Comparison of ENCODE assay signal across 15 cellular contexts in genomic region chr10:124248056-124248455, GRCh38.
"Had no signal": no experiment of that assay in that cellular context is flagged by ENCODE, and none has a peak within 500 bp of the region (broad histone marks: within the 10 kb centered on the region; RNA-seq: fewer than 3 reads in every experiment).

No MANE protein-coding gene starts in this region.

- H3K27me3 ChIP-seq: hepatocyte, neural progenitor cell, pancreas, upper lobe of left lung, vagina had no signal

- H3K27ac ChIP-seq: coronary artery, hepatocyte, neural progenitor cell, pancreas, upper lobe of left lung, vagina had no signal

- DNase-seq: effector CD4-positive, alpha-beta T cell; endodermal cell; foreskin melanocyte; midbrain; occipital lobe; pancreas; stimulated activated CD4-positive, alpha-beta T cell treated with anti-CD3 and anti-CD28 coated beads, Interleukin-2, amount 100 ng/mL, for 48 hours; stimulated activated naive CD4-positive, alpha-beta T cell treated with Interleukin-2 at 50 U/mL for 16 hours; upper lobe of left lung had no signal

- ATAC-seq: pancreas, right cardiac atrium had no signal

- H3K36me3 ChIP-seq: neural progenitor cell, pancreas, upper lobe of left lung, vagina had no signal

- H3K9me3 ChIP-seq: pancreas, upper lobe of left lung, vagina had no signal

- H3K4me2 ChIP-seq: hepatocyte, neural progenitor cell, smooth muscle cell had no signal

- FAIRE-seq: pancreas had no signal

- H3K4me1 ChIP-seq: neural progenitor cell had no signal

- H3K4me3 ChIP-seq: coronary artery, hepatocyte, neural progenitor cell, pancreas, smooth muscle cell, upper lobe of left lung, vagina had no signal

- H3K9ac ChIP-seq: neural progenitor cell had no signal

- H3K79me2 ChIP-seq: hepatocyte had no signal

- H2AFZ ChIP-seq: hepatocyte, neural progenitor cell had no signal
